In the genomic region with DNA sequence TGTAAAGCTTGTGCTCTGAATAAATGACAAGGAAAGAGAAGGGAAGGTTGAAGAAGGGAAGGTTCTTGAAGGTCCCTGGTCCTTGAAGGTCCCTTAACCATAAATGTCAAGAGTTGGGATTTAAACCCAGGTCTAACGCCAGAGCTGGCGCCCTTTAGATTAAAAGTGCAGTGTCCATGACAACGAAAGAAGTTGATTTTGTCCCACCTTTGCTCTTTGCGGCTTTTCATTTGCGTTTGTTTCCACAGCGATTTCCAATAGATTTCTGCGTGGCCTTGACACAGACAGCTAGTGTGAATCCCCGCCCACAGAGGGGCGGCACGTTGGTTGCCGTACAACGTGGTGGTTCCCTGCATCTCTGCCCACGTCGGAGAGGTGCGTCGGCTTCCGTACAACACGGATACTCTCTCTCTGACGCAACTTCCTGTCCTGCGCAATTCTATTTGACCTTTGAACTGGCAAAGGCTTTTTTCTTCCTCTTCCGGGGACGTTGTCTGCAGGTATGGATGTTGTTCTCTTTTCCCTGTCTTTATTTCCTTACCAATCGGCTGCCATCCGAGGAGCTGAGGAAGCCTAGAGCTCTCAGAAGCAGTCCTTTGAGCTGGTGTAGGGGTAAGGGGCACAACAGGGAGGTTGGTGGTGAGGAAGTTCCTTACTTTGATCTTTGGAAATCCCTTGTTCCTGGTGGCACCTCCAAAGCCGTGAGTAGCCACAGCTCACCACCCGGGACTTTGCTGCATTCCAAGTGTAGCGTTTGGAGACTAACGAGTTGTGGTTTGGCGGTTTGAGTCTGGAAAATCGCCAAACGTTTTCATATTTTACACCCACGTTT, we compare ENCODE assay signal across 8 cellular contexts. TPM values are rescaled to one million over a fixed set of nuclear protein-coding genes. Genes with fewer than 3 reads are reported as not detected.
DNase-seq lines count a peak whose midpoint lies in the region; FAIRE-seq and TF ChIP-seq lines count a peak whose summit lies in the region.

A gene (plus strand): TSS at position 476 of the 832 bp plus-strand sequence. CDS start 1,384 bp downstream, outside the sequence.

- H3K36me3 ChIP-seq in neuronal stem cell (replicated peaks in 1 of 2; ENCODE audit: control insufficient read depth in 2 of 2, insufficient read depth in 2 of 2, low read length in 2 of 2): peaks cover 22 to 42% of the 10 kb centered on the region in 2 donors

- H3K4me3 Mint-ChIP-seq in activated naive CD4-positive, alpha-beta T cell treated with anti-CD3 and anti-CD28 coated beads for 36 hours: peak within 1 kb of the TSS; percentile 93

- H3K36me3 Mint-ChIP-seq in activated naive CD4-positive, alpha-beta T cell treated with anti-CD3 and anti-CD28 coated beads for 36 hours (ENCODE audit: low read depth): peaks cover 62% of the 10 kb centered on the region

- no peak within 1 kb of the TSS for H2BK12ac ChIP-seq in neuronal stem cell (ENCODE audit: low read length)

- no peak within 1 kb of the TSS for H3K4ac ChIP-seq in neuronal stem cell (ENCODE audit: low read length)

- WGBS in neuronal stem cell (ENCODE audit: extremely low coverage in 2 of 2, insufficient read length in 2 of 2, insufficient replicate concordance in 1 of 2), 2 donors: no CpG with 5 or more reads among the region's 32 CpGs

- FAIRE-seq in frontal cortex (lab: Jason Lieb, UNC): peak; percentile 96

- H4K91ac ChIP-seq in neuronal stem cell (ENCODE audit: low read depth, low read length, poor library complexity): no peak within 1 kb of the TSS

- peak within 1 kb of the TSS; percentile 95 for H3K27ac Mint-ChIP-seq in activated naive CD4-positive, alpha-beta T cell treated with anti-CD3 and anti-CD28 coated beads for 36 hours

- H3K23ac ChIP-seq in neuronal stem cell (ENCODE audit: low read depth, low read length, poor library complexity): no peak within 1 kb of the TSS

- peaks cover 5% of the 10 kb centered on the region for H3K9me3 Mint-ChIP-seq in activated naive CD4-positive, alpha-beta T cell treated with anti-CD3 and anti-CD28 coated beads for 36 hours

- H4K8ac ChIP-seq in neuronal stem cell (ENCODE audit: low read depth, low read length): no peak within 1 kb of the TSS

- H3K9ac ChIP-seq in neuronal stem cell (ENCODE audit: low read depth, low read length, poor library complexity): peak within 1 kb of the TSS; percentile 56

- no peak within 1 kb of the TSS for H3K14ac ChIP-seq in neuronal stem cell (ENCODE audit: low read length)

- intact Hi-C loops in activated naive CD4-positive, alpha-beta T cell treated with anti-CD3 and anti-CD28 coated beads for 36 hours (cut with micrococcal nuclease): loop anchor here (1.0 to 10.0 kb wide), 11 partner anchors 30 to 1574 kb away; a partner anchor contains a TSS

- H2AK5ac ChIP-seq in neuronal stem cell (ENCODE audit: low read depth, low read length): no peak within 1 kb of the TSS

- H3K27ac ChIP-seq in neuronal stem cell (replicated peaks; ENCODE audit: low read length): peak within 1 kb of the TSS; percentile 77

- H3K18ac ChIP-seq in neuronal stem cell (ENCODE audit: low read length): peak within 1 kb of the TSS; percentile 11

- peaks cover 4% of the 10 kb centered on the region in 2 donors for H3K4me1 ChIP-seq in neuronal stem cell (ENCODE audit: control insufficient read depth in 2 of 2, insufficient read depth in 1 of 2, low read depth in 1 of 2, low read length in 2 of 2)

- peak within 1 kb of the TSS; percentile 90 for H3K4me3 ChIP-seq in HFF-Myc (replicated peaks; ENCODE audit: low read depth, low read length)
- H3K4me3 ChIP-seq in neuronal stem cell (ENCODE audit: low read length in 2 of 2): peak within 1 kb of the TSS; percentile 71 to 93

- H3K9me3 ChIP-seq in neuronal stem cell (replicated peaks in 1 of 2; ENCODE audit: control insufficient read depth in 2 of 2, insufficient read depth in 1 of 2, low read depth in 1 of 2, low read length in 2 of 2): no peaks in the 10 kb centered on the region

- H3K4me2 ChIP-seq in neuronal stem cell (ENCODE audit: insufficient read depth, low read length, poor library complexity, severe bottlenecking): peak within 1 kb of the TSS; percentile 45

- H3K4me1 Mint-ChIP-seq in activated naive CD4-positive, alpha-beta T cell treated with anti-CD3 and anti-CD28 coated beads for 36 hours (ENCODE audit: low read depth): peaks cover 45% of the 10 kb centered on the region

- H2BK120ac ChIP-seq in neuronal stem cell (ENCODE audit: low read depth, low read length): no peak within 1 kb of the TSS

- H3K27me3 ChIP-seq in neuronal stem cell (ENCODE audit: control insufficient read depth in 3 of 3, insufficient read depth in 3 of 3, low read depth in 1 of 3, low read length in 3 of 3): no peaks in the 10 kb centered on the region

- no peaks in the 10 kb centered on the region for H3K27me3 Mint-ChIP-seq in activated naive CD4-positive, alpha-beta T cell treated with anti-CD3 and anti-CD28 coated beads for 36 hours (ENCODE audit: low read depth)

- CTCF ChIA-PET in activated naive CD4-positive, alpha-beta T cell treated with anti-CD3 and anti-CD28 coated beads for 36 hours (lab: Charles Lee): interaction anchor here (0.5 to 2.2 kb wide), 2 partner anchors 36 to 601 kb away, joined by 3 to 10 read pairs; no protein-coding TSS in a partner anchor

- DNase-seq in GM03348 (ENCODE audit: low spot score) (peak; percentile 95), HFF-Myc (ENCODE audit: extremely low read depth, low read depth) (peak; percentile 98), NAMALWA (ENCODE audit: low spot score) (peak; percentile 99), SK-N-DZ (ENCODE audit: low spot score) (peak; percentile 97), frontal cortex (ENCODE audit: low spot score in 2 of 2) (peak; percentile 77 to 79), neuronal stem cell (ENCODE audit: low spot score) (peak; percentile 87)
- DNase-seq in activated naive CD4-positive, alpha-beta T cell treated with anti-CD3 and anti-CD28 coated beads for 36 hours: peak; percentile 99

- H3K79me1 ChIP-seq in neuronal stem cell (ENCODE audit: low read depth, low read length): peaks cover 4% of the 10 kb centered on the region

- TF ChIP-seq CTCF in HFF-Myc (IDR thresholded peaks at IDR 0.05; ENCODE audit: low read depth, low read length, missing control alignments) (no peak), subcutaneous adipose tissue (IDR thresholded peaks at IDR 0.05; ENCODE audit: low read depth) (no peak)

- no peak within 1 kb of the TSS for H2BK15ac ChIP-seq in neuronal stem cell (ENCODE audit: low read length)

- H2AFZ ChIP-seq in neuronal stem cell (ENCODE audit: low read length): peak within 1 kb of the TSS; percentile 81

- no peak within 1 kb of the TSS for H2BK5ac ChIP-seq in neuronal stem cell (ENCODE audit: low read length)

RNA-seq across cellular contexts. Expression of the gene that starts here (rescaled TPM):
- polyA plus RNA-seq in SK-N-DZ (2014; cell fraction: cytosol; rRNA removed): 2,532 and 2,758 TPM in 2 replicates
- 1,465 and 2,409 TPM in 2 replicates for polyA plus RNA-seq in SK-N-DZ (2014; cell fraction: nucleus; rRNA removed)
- total RNA-seq in activated naive CD4-positive, alpha-beta T cell treated with anti-CD3 and anti-CD28 coated beads for 36 hours: 1,000 to 10,000 TPM; 1,983 to 2,004 TPM
- total RNA-seq in frontal cortex (1,578 TPM), subcutaneous adipose tissue (1,000 to 10,000 TPM in 1 of 4 donors, 100 to 1,000 TPM in 3; 696 to 1,446 (median 892) TPM)
- 3,092 TPM for polyA plus RNA-seq in neuronal stem cell (2013, experiment 1 of 2)
- polyA plus RNA-seq in neuronal stem cell (2013, experiment 2 of 2): 3,038 TPM

Comparison
In these comparisons a context has a peak if more than half of its experiments do, and no peak if none do; other contexts are left out.
1. Peak in every context shown above with its lines: DNase-seq, H3K4me3 ChIP-seq and H3K27ac ChIP-seq.